In the genomic region with DNA sequence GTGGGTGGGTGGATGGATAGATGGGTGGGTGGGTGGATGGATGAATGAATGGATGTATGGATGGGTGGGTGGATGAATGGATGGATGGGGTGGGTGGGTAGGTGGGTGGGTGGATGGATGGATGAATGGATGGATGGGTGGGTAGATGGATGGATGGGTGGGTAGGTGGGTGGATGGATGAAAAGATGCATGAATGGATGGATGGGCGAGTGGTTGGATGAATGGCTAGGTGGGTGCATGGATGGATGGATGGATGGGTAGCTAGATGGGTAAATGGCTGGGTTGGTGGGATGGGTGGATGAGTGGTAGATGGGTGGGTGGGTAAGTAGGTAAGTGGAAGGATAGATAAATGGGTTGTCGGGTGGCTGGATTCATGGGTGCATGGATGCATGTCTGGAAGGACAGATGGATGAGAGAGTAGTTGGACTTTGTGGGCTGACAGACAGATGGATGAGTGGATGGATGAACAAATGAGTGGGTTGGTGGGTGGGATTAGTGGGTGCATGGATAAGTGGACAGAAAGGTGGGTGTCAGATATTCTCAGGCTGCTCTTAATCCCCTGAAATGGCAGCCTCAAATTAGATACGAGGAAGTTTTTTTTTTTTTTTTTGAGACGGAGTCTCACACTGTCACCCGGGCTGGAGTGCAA, we compare ENCODE assay signal across 1 cellular context.
TF ChIP-seq lines count a peak whose summit lies in the region.

No MANE protein-coding gene starts in this region.

TF ChIP-seq in IMR-90, 13 proteins besides CTCF, POLR2A, EP300 and RAD21:
- TF ChIP-seq CEBPB (IDR thresholded peaks at IDR 0.05; ENCODE audit: low read depth, low read length), result no peak
- TF ChIP-seq USF2 (IDR thresholded peaks at IDR 0.05; ENCODE audit: low read depth, low read length), result no peak
- TF ChIP-seq MAZ (IDR thresholded peaks at IDR 0.05; ENCODE audit: borderline replicate concordance, low read depth, low read length), result no peak
- TF ChIP-seq CHD1 (IDR thresholded peaks at IDR 0.05; ENCODE audit: low read depth, low read length), result no peak
- no peak for TF ChIP-seq MXI1 (IDR thresholded peaks at IDR 0.05; ENCODE audit: borderline replicate concordance, low read depth, low read length)
- no peak for TF ChIP-seq RFX5 (IDR thresholded peaks at IDR 0.05; ENCODE audit: low read depth, low read length)
- no peak for TF ChIP-seq FOS (IDR thresholded peaks at IDR 0.05; ENCODE audit: low read depth, low read length)
- no peak for TF ChIP-seq NFE2L2 (IDR thresholded peaks at IDR 0.05; ENCODE audit: low read depth, low read length)
- no peak for TF ChIP-seq RCOR1 (IDR thresholded peaks at IDR 0.05; ENCODE audit: insufficient replicate concordance, low read length)
- TF ChIP-seq, protein P1, sequence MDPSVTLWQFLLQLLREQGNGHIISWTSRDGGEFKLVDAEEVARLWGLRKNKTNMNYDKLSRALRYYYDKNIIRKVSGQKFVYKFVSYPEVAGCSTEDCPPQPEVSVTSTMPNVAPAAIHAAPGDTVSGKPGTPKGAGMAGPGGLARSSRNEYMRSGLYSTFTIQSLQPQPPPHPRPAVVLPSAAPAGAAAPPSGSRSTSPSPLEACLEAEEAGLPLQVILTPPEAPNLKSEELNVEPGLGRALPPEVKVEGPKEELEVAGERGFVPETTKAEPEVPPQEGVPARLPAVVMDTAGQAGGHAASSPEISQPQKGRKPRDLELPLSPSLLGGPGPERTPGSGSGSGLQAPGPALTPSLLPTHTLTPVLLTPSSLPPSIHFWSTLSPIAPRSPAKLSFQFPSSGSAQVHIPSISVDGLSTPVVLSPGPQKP (IDR thresholded peaks at IDR 0.05; ENCODE audit: borderline replicate concordance, low read depth, low read length), result no peak
- no peak for TF ChIP-seq MAFK (IDR thresholded peaks at IDR 0.05; ENCODE audit: low read depth, low read length)
- no peak for TF ChIP-seq BHLHE40 (IDR thresholded peaks at IDR 0.05; ENCODE audit: low read depth, low read length)
- TF ChIP-seq SMC3 (IDR thresholded peaks at IDR 0.05; ENCODE audit: low read depth, low read length), result no peak
